Comparison of ENCODE assay signal across 10 cellular contexts in the genomic region with DNA sequence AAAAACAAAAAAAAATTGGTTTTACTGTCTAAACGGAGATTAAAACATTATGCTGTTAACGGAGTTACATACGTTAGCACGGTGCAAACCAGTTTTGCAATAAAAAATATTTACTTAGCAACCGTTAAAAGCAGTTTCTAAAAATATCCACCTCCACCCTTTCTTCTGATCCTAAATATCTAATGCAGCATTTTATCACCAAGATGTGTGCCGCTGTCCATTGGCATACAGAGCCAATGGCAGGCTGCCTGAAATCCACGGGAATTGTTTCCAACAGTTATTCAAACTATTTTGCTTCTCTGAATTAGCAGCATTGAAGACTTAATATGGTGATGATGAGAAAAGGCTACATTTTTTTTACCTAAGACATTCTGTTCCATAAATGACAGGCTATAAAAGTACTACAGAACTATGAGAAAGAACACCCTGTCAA.
DNase-seq lines count a peak whose midpoint lies in the region; ATAC-seq lines count a peak whose summit lies in the region.
"Had no signal": no experiment of that assay in that cellular context is flagged by ENCODE, and none has a peak within 500 bp of the region (broad histone marks: within the 10 kb centered on the region; RNA-seq: fewer than 3 reads in every experiment).

No MANE protein-coding gene starts in this region.

- DNase-seq in HCEC 1CT: peak; percentile 29
- DNase-seq in SK-N-MC (ENCODE audit: low read depth, low spot score): no peak
- peak; percentile 80 for DNase-seq in fibroblast of gingiva (ENCODE audit: low read depth)
- peak; percentile 42 to 89 for DNase-seq in trophoblast cell
- no peak for DNase-seq in hippocampal formation (lab: John Stamatoyannopoulos, UW)
- no peak for DNase-seq in NCI-H1092 (lab: John Stamatoyannopoulos, UW)
- DNase-seq in GM19238 (ENCODE audit: insufficient read length, low spot score): no peak
- DNase-seq: activated CD4-positive, alpha-beta T cell treated with anti-CD3 and anti-CD28 coated beads, Interleukin-2, amount 50 U/mL, for 1 hour had no signal

- ATAC-seq in HG02623 (IDR thresholded peaks at IDR 0.05; ENCODE audit: unreplicated experiment): no peak

- no peak overlapping the region for H2AFZ ChIP-seq in trophoblast cell (ENCODE audit: insufficient read depth, low read length, poor library complexity)

- H3K79me2 ChIP-seq in trophoblast cell (ENCODE audit: control insufficient read depth, insufficient read depth, low read length, poor library complexity): peaks cover 3% of the 10 kb centered on the region

- no peak overlapping the region for H3K9ac ChIP-seq in SK-N-MC (ENCODE audit: insufficient read length)
- no peak overlapping the region for H3K9ac ChIP-seq in trophoblast cell (ENCODE audit: low read length)

- no peak overlapping the region for H2AK5ac ChIP-seq in trophoblast cell (ENCODE audit: low read length)

- no peak overlapping the region for H2BK5ac ChIP-seq in trophoblast cell (ENCODE audit: low read depth, low read length, poor library complexity)

- H3K9me3 ChIP-seq in SK-N-MC (ENCODE audit: low read depth, low read length): no peaks in the 10 kb centered on the region
- H3K9me3 ChIP-seq in trophoblast cell (ENCODE audit: insufficient read depth, low read depth, low read length): no peaks in the 10 kb centered on the region
- H3K9me3 ChIP-seq: thyroid gland had no signal

- peaks cover 25% of the 10 kb centered on the region for H3K79me1 ChIP-seq in trophoblast cell (ENCODE audit: low read length)

- H3K27ac ChIP-seq in SK-N-MC: peak overlapping the region; percentile 40; the same call in 1 of the 2 replicates
- H3K27ac ChIP-seq in trophoblast cell (ENCODE audit: low read depth, low read length): no peak overlapping the region
- H3K27ac ChIP-seq: thyroid gland had no signal

- no peak overlapping the region for H4K12ac ChIP-seq in trophoblast cell (ENCODE audit: low read depth, low read length)

- WGBS in trophoblast cell (ENCODE audit: extremely low coverage, insufficient coverage, insufficient read length): no CpG with 5 or more reads among the region's 7 CpGs

- H3K23ac ChIP-seq in trophoblast cell (ENCODE audit: low read length): no peak overlapping the region

- H3K27me3 ChIP-seq in trophoblast cell (ENCODE audit: insufficient read depth, low read length): no peaks in the 10 kb centered on the region
- H3K27me3 ChIP-seq: thyroid gland had no signal

- H3K18ac ChIP-seq in trophoblast cell (ENCODE audit: low read length): no peak overlapping the region

- H4K91ac ChIP-seq in trophoblast cell (ENCODE audit: low read depth, low read length): no peak overlapping the region

- peaks cover 13 to 21% of the 10 kb centered on the region in 2 experiments for H3K4me1 ChIP-seq in trophoblast cell (ENCODE audit: control insufficient read depth in 1 of 2, insufficient read depth in 2 of 2, low read length in 2 of 2)

- no peak overlapping the region for H3K4ac ChIP-seq in trophoblast cell (ENCODE audit: low read depth, low read length)

- peaks cover 17% of the 10 kb centered on the region for H3K36me3 ChIP-seq in SK-N-MC (ENCODE audit: insufficient read depth, low read length)
- H3K36me3 ChIP-seq in trophoblast cell (ENCODE audit: control insufficient read depth in 1 of 2, insufficient read depth in 2 of 2, low read length in 2 of 2): peaks cover 2 to 5% of the 10 kb centered on the region in 2 experiments

- peak overlapping the region; percentile 14; the same call in 1 of the 2 replicates for H3K4me3 ChIP-seq in SK-N-MC
- H3K4me3 ChIP-seq in trophoblast cell (ENCODE audit: low read depth, low read length): no peak overlapping the region
- H3K4me3 ChIP-seq: thyroid gland had no signal

- no peak overlapping the region for H2BK120ac ChIP-seq in trophoblast cell (ENCODE audit: insufficient read depth, low read length, poor library complexity)

- no peak overlapping the region for H3K4me2 ChIP-seq in trophoblast cell (ENCODE audit: low read length)

- no peak overlapping the region for H3K14ac ChIP-seq in trophoblast cell (ENCODE audit: low read length)

- H4K8ac ChIP-seq in trophoblast cell (ENCODE audit: low read depth, low read length): no peak overlapping the region

- no peak overlapping the region for H2BK12ac ChIP-seq in trophoblast cell (ENCODE audit: low read length)

Comparison
In these comparisons a context has a peak if more than half of its experiments do, and no peak if none do; other contexts are left out.
1. DNase-seq: peak in HCEC 1CT (single experiment), fibroblast of gingiva (single experiment) and trophoblast cell (2 of 2); none in SK-N-MC (single experiment), hippocampal formation (0 of 2), NCI-H1092 (single experiment) and GM19238 (single experiment).